Comparison of ENCODE assay signal across 2 cellular contexts in genomic region chr3:58042947-58043707, GRCh38.
TF ChIP-seq lines count a peak whose summit lies in the region.

No MANE protein-coding gene starts in this region.

TF ChIP-seq in SK-N-SH, 30 proteins besides CTCF, POLR2A, EP300 and RAD21 (continued from another document):
- no peak for TF ChIP-seq IRF3 (IDR thresholded peaks at IDR 0.05; ENCODE audit: low read depth, low read length)
- no peak for TF ChIP-seq MEF2A (IDR thresholded peaks at IDR 0.05; ENCODE audit: borderline replicate concordance, low read depth)
- TF ChIP-seq GATA2 (CRISPR knock-in tag; IDR thresholded peaks at IDR 0.05), result no peak
- no peak for TF ChIP-seq NFIC (IDR thresholded peaks at IDR 0.05; ENCODE audit: borderline replicate concordance)
- no peak for TF ChIP-seq MAX (IDR thresholded peaks at IDR 0.05; ENCODE audit: low read depth)
- no peak for TF ChIP-seq CHD2 (IDR thresholded peaks at IDR 0.05; ENCODE audit: low read length, partially characterized antibody)

TF ChIP-seq in SK-N-SH treated with all-trans-retinoic acid at 6 μM for 48 hours, 23 proteins besides CTCF, POLR2A, EP300 and RAD21:
- no peak for TF ChIP-seq PATZ1 (CRISPR knock-in tag; IDR thresholded peaks at IDR 0.05; ENCODE audit: borderline replicate concordance)
- TF ChIP-seq CSRNP3 (CRISPR knock-in tag; IDR thresholded peaks at IDR 0.05), result no peak
- TF ChIP-seq GLIS3 (CRISPR knock-in tag; IDR thresholded peaks at IDR 0.05), result no peak
- no peak for TF ChIP-seq CSDC2 (CRISPR knock-in tag; IDR thresholded peaks at IDR 0.05)
- no peak for TF ChIP-seq BACH2 (CRISPR knock-in tag; IDR thresholded peaks at IDR 0.05; ENCODE audit: borderline replicate concordance)
- TF ChIP-seq POU6F1 (CRISPR knock-in tag; IDR thresholded peaks at IDR 0.05; ENCODE audit: borderline replicate concordance, low read depth), result no peak
- TF ChIP-seq PPARA (CRISPR knock-in tag; IDR thresholded peaks at IDR 0.05; ENCODE audit: borderline replicate concordance), result no peak
- TF ChIP-seq RARB (CRISPR knock-in tag; IDR thresholded peaks at IDR 0.05), result no peak
- TF ChIP-seq TCF4 (CRISPR knock-in tag; IDR thresholded peaks at IDR 0.05; ENCODE audit: borderline replicate concordance), result no peak
